In the genomic region with DNA sequence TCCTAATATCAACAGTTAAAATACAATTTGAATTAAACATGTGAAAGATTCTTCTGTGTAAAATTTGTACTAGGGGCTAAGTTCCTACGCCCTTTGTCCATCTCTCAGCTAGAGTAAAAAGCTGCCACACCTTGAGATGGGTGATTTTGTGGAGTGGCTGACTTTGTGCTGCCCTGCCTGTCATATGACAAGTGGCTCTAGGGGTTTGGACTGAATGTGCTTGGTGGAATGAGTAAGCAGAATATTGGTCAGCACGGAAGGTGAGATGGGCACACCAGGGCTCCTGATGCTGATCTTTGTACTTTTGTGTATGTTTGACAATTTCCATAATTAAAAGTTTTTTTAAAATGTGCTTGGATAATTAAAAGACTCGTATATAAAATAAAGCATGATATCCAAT, we compare ENCODE assay signal across 19 cellular contexts.
A peak's percentile ranks its signal among the peaks of the same experiment; 100 is the strongest.
DNase-seq lines count a peak whose midpoint lies in the region; ATAC-seq and TF ChIP-seq lines count a peak whose summit lies in the region.
"Had no signal": no experiment of that assay in that cellular context is flagged by ENCODE, and none has a peak within 500 bp of the region (broad histone marks: within the 10 kb centered on the region; RNA-seq: fewer than 3 reads in every experiment).

No MANE protein-coding gene starts in this region.

- no peak for TF ChIP-seq CTCF in CD4-positive, alpha-beta T cell (IDR thresholded peaks at IDR 0.05)
- TF ChIP-seq CTCF in GM13976 (IDR thresholded peaks at IDR 0.05; ENCODE audit: borderline replicate concordance, control extremely low read depth, extremely low read depth, insufficient read depth, missing control alignments) (no peak), SK-N-SH (IDR thresholded peaks at IDR 0.05) (no peak)

- peaks cover 13% of the 10 kb centered on the region for H3F3A ChIP-seq in SK-N-SH (replicated peaks; ENCODE audit: insufficient read depth)

- no peaks in the 10 kb centered on the region for H4K20me1 ChIP-seq in SK-N-SH (ENCODE audit: insufficient read depth)

- no peaks in the 10 kb centered on the region for H3K9me2 ChIP-seq in SK-N-SH

- H2AFZ ChIP-seq in SK-N-SH (ENCODE audit: low read depth): no peak overlapping the region
- H2AFZ ChIP-seq: hepatocyte had no signal

- no peak overlapping the region for H3K9ac ChIP-seq in SK-N-SH
- H3K9ac ChIP-seq: KMS-11 had no signal

- peaks cover 5% of the 10 kb centered on the region for H3K9me3 Mint-ChIP-seq in CD4-positive, alpha-beta T cell
- peaks cover 5% of the 10 kb centered on the region for H3K9me3 Mint-ChIP-seq in stimulated activated memory B cell treated with anti-CD40 and anti-IgM and Interleukin-4, amounts not matched to agents 10 μg/mL and 1 μg/mL and 100 μg/mL, for 72 hours

- TF ChIP-seq RAD21 in SK-N-SH (IDR thresholded peaks at IDR 0.05; ENCODE audit: low read length): no peak

- no peak overlapping the region for H3K27ac ChIP-seq in CD4-positive, alpha-beta T cell (ENCODE audit: low read depth, low read length)
- H3K27ac ChIP-seq in epithelial cell of prostate (peak overlapping the region; percentile 99), SK-N-SH (ENCODE audit: low read depth in 2 of 2, low read length in 1 of 2) (no peak overlapping the region)
- H3K27ac ChIP-seq: hepatocyte, KMS-11 had no signal

- peaks cover 0 to 3% of the 10 kb centered on the region in 2 experiments for H3K36me3 ChIP-seq in SK-N-SH (replicated peaks in 1 of 2; ENCODE audit: control insufficient read depth in 1 of 2, insufficient read depth in 2 of 2, low read length in 1 of 2)
- H3K36me3 ChIP-seq: sigmoid colon had no signal

- no peaks in the 10 kb centered on the region for H3K27me3 ChIP-seq in CD4-positive, alpha-beta T cell (ENCODE audit: control insufficient read depth, insufficient read depth, low read length)
- H3K27me3 ChIP-seq in SK-N-SH (ENCODE audit: insufficient read depth): no peaks in the 10 kb centered on the region
- H3K27me3 ChIP-seq: hepatocyte, sigmoid colon had no signal

- POLR2A ChIA-PET in CD4-positive, alpha-beta T cell (lab: Charles Lee): no interaction called here
- POLR2A ChIA-PET in SK-N-SH (lab: Yijun Ruan, JAX): no interaction called here

- H3K4me1 ChIP-seq in SK-N-SH (ENCODE audit: control insufficient read depth in 1 of 2, insufficient read depth in 2 of 2, low read depth in 1 of 2, low read length in 1 of 2): no peaks in the 10 kb centered on the region
- H3K4me1 ChIP-seq: sigmoid colon had no signal

- peaks cover 19% of the 10 kb centered on the region for H3K4me1 Mint-ChIP-seq in CD4-positive, alpha-beta T cell (ENCODE audit: low read depth)
- H3K4me1 Mint-ChIP-seq in stimulated activated memory B cell treated with anti-CD40 and anti-IgM and Interleukin-4, amounts not matched to agents 10 μg/mL and 1 μg/mL and 100 μg/mL, for 72 hours: no peaks in the 10 kb centered on the region

- TF ChIP-seq EP300 in SK-N-SH (IDR thresholded peaks at IDR 0.05; ENCODE audit: borderline replicate concordance in 1 of 2, low read depth in 1 of 2, low read length in 1 of 2): no peak

- CTCF ChIA-PET in CD4-positive, alpha-beta T cell (lab: Charles Lee): no interaction called here
- CTCF ChIA-PET in SK-N-SH (lab: Yijun Ruan, JAX): no interaction called here

- H3K79me2 ChIP-seq in SK-N-SH (ENCODE audit: insufficient read depth): no peaks in the 10 kb centered on the region
- H3K79me2 ChIP-seq: hepatocyte had no signal

- H3K4me2 ChIP-seq in SK-N-SH: no peak overlapping the region
- H3K4me2 ChIP-seq: hepatocyte, KMS-11 had no signal

- no peak for ATAC-seq in CD4-positive, alpha-beta T cell (ENCODE audit: poor library complexity)
- no peak for ATAC-seq in stimulated activated memory B cell treated with anti-CD40 and anti-IgM and Interleukin-4, amounts not matched to agents 10 μg/mL and 1 μg/mL and 100 μg/mL, for 72 hours
- ATAC-seq: activated CD4-positive, alpha-beta T cell treated with anti-CD3 and anti-CD28 coated beads for 36 hours had no signal

- in situ Hi-C loops in GM13976 (cut with MboI; ENCODE audit: low sequenced_read_pairs, unreplicated experiment): no loop called here

- no peak overlapping the region for H3K27ac Mint-ChIP-seq in CD4-positive, alpha-beta T cell
- H3K27ac Mint-ChIP-seq in stimulated activated memory B cell treated with anti-CD40 and anti-IgM and Interleukin-4, amounts not matched to agents 10 μg/mL and 1 μg/mL and 100 μg/mL, for 72 hours: no peak overlapping the region
- H3K27ac Mint-ChIP-seq: activated CD4-positive, alpha-beta T cell treated with anti-CD3 and anti-CD28 coated beads for 36 hours had no signal

- H3K27me3 Mint-ChIP-seq in CD4-positive, alpha-beta T cell: no peaks in the 10 kb centered on the region
- peaks cover 34% of the 10 kb centered on the region for H3K27me3 Mint-ChIP-seq in stimulated activated memory B cell treated with anti-CD40 and anti-IgM and Interleukin-4, amounts not matched to agents 10 μg/mL and 1 μg/mL and 100 μg/mL, for 72 hours
- H3K27me3 Mint-ChIP-seq: activated CD4-positive, alpha-beta T cell treated with anti-CD3 and anti-CD28 coated beads for 36 hours had no signal

- DNase-seq in CD4-positive, alpha-beta T cell: no peak
- DNase-seq in LoVo (ENCODE audit: low spot score): peak; percentile 42
- DNase-seq in epithelial cell of prostate (ENCODE audit: low read depth, low spot score): no peak
- DNase-seq in mucosa of gallbladder (ENCODE audit: low spot score): peak; percentile 38
- DNase-seq in GM13976 (ENCODE audit: low spot score): no peak
- DNase-seq in SK-N-SH: no peak
- no peak for DNase-seq in HuH-7.5 (ENCODE audit: low spot score)
- DNase-seq: activated CD4-positive, alpha-beta T cell treated with anti-CD3 and anti-CD28 coated beads for 36 hours; activated CD8-positive, alpha-beta memory T cell treated with anti-CD3 and anti-CD28 coated beads, Interleukin-2, amount 50 U/mL, for 48 hours; activated gamma-delta T cell treated with Interleukin-2 at 50 U/mL for 16 hours; NCI-H1092 treated with DMSO at 0.1 percent for 48 hours; NCI-H2081; NCI-H526; sigmoid colon; stimulated activated CD4-positive, alpha-beta T cell treated with anti-CD3 and anti-CD28 coated beads, Interleukin-2, amount 100 ng/mL, for 24 hours; T1000 had no signal

- peaks cover 3% of the 10 kb centered on the region for H3K36me3 Mint-ChIP-seq in CD4-positive, alpha-beta T cell (ENCODE audit: low read depth)
- H3K36me3 Mint-ChIP-seq in stimulated activated memory B cell treated with anti-CD40 and anti-IgM and Interleukin-4, amounts not matched to agents 10 μg/mL and 1 μg/mL and 100 μg/mL, for 72 hours: no peaks in the 10 kb centered on the region

- peak overlapping the region; percentile 4 for H3K4me3 Mint-ChIP-seq in CD4-positive, alpha-beta T cell
- no peak overlapping the region for H3K4me3 Mint-ChIP-seq in stimulated activated memory B cell treated with anti-CD40 and anti-IgM and Interleukin-4, amounts not matched to agents 10 μg/mL and 1 μg/mL and 100 μg/mL, for 72 hours
- H3K4me3 Mint-ChIP-seq: activated CD4-positive, alpha-beta T cell treated with anti-CD3 and anti-CD28 coated beads for 36 hours had no signal

- WGBS in SK-N-SH (ENCODE audit: low lambda C conversion rate): 89% methylated on average over 3 of the region's 3 CpGs

- intact Hi-C loops in CD4-positive, alpha-beta T cell (cut with DNase I, micrococcal nuclease): no loop called here

- H3K4me3 ChIP-seq in SK-N-SH (ENCODE audit: low read depth in 2 of 2, low read length in 1 of 2): no peak overlapping the region
- H3K4me3 ChIP-seq: hepatocyte, sigmoid colon had no signal

- no peaks in the 10 kb centered on the region for H3K9me3 ChIP-seq in CD4-positive, alpha-beta T cell (ENCODE audit: control insufficient read depth, low read length)
- peaks cover 8% of the 10 kb centered on the region for H3K9me3 ChIP-seq in SK-N-SH

TF ChIP-seq in SK-N-SH, 30 proteins besides CTCF, POLR2A, EP300 and RAD21:
- no peak for TF ChIP-seq TCF12 (IDR thresholded peaks at IDR 0.05)
- no peak for TF ChIP-seq RCOR1 (IDR thresholded peaks at IDR 0.05; ENCODE audit: low read length)
- no peak for TF ChIP-seq SIN3A (IDR thresholded peaks at IDR 0.05; ENCODE audit: borderline replicate concordance, low read depth, low read length)

Comparison
In these comparisons a context has a peak if more than half of its experiments do, and no peak if none do; other contexts are left out.
1. DNase-seq: peak in LoVo (single experiment) and mucosa of gallbladder (single experiment); none in CD4-positive, alpha-beta T cell (0 of 10), epithelial cell of prostate (single experiment), GM13976 (single experiment), SK-N-SH (single experiment) and HuH-7.5 (single experiment).